In genomic region chr1:92956254-92956653, GRCh38 we compare ENCODE assay signal across 14 cellular contexts. TPM values are rescaled to one million over a fixed set of nuclear protein-coding genes. Genes with fewer than 3 reads are reported as not detected.
DNase-seq lines count a peak whose midpoint lies in the region; ATAC-seq and TF ChIP-seq lines count a peak whose summit lies in the region.
"Had no signal": no experiment of that assay in that cellular context is flagged by ENCODE, and none has a peak within 500 bp of the region (broad histone marks: within the 10 kb centered on the region; RNA-seq: fewer than 3 reads in every experiment).

No MANE protein-coding gene starts in this region.

- peaks cover 62% of the 10 kb centered on the region for H3K4me1 Mint-ChIP-seq in CD8-positive, alpha-beta T cell (ENCODE audit: low read depth)
- peaks cover 61% of the 10 kb centered on the region for H3K4me1 Mint-ChIP-seq in activated CD4-positive, alpha-beta memory T cell treated with anti-CD3 and anti-CD28 coated beads for 36 hours (ENCODE audit: low read depth)
- peaks cover 50 to 79% (median 65%) of the 10 kb centered on the region in 3 donors for H3K4me1 Mint-ChIP-seq in naive B cell

- no peaks in the 10 kb centered on the region for H3K27me3 ChIP-seq in CD8-positive, alpha-beta T cell (ENCODE audit: insufficient read depth, low read length)
- no peaks in the 10 kb centered on the region for H3K27me3 ChIP-seq in KMS-11 (ENCODE audit: insufficient read depth, low read depth)
- H3K27me3 ChIP-seq: MG63 had no signal

- CTCF ChIA-PET in CD8-positive, alpha-beta T cell (lab: Charles Lee): interaction anchor here (0.7 to 11.0 kb wide), 6 partner anchors 11 to 356 kb away, joined by 3 to 193 read pairs (median 8); no protein-coding TSS in a partner anchor
- CTCF ChIA-PET in activated CD4-positive, alpha-beta memory T cell treated with anti-CD3 and anti-CD28 coated beads for 36 hours (lab: Charles Lee): interaction anchor here (1.1 to 11.4 kb wide), 5 partner anchors 12 to 124 kb away, joined by 3 to 172 read pairs (median 10); no protein-coding TSS in a partner anchor

- no peak overlapping the region for H3K4me3 ChIP-seq in CD8-positive, alpha-beta T cell (ENCODE audit: low read depth, low read length)
- H3K4me3 ChIP-seq in KMS-11 (IDR thresholded peaks at IDR 0.05; ENCODE audit: insufficient read depth, low read depth, low read length): no peak overlapping the region
- H3K4me3 ChIP-seq: MG63, PC-9 had no signal

- H3K27me3 Mint-ChIP-seq in CD8-positive, alpha-beta T cell (ENCODE audit: low read depth): no peaks in the 10 kb centered on the region
- H3K27me3 Mint-ChIP-seq in activated CD4-positive, alpha-beta memory T cell treated with anti-CD3 and anti-CD28 coated beads for 36 hours: no peaks in the 10 kb centered on the region
- no peaks in the 10 kb centered on the region for H3K27me3 Mint-ChIP-seq in naive B cell

- peaks cover 51% of the 10 kb centered on the region for H3K4me1 ChIP-seq in CD8-positive, alpha-beta T cell (ENCODE audit: insufficient read depth, low read length)
- H3K4me1 ChIP-seq in KMS-11 (ENCODE audit: low read depth, poor library complexity, severe bottlenecking): peaks cover 78% of the 10 kb centered on the region

- H3K27ac Mint-ChIP-seq in CD8-positive, alpha-beta T cell: peak overlapping the region; percentile 68
- peak overlapping the region; percentile 69 for H3K27ac Mint-ChIP-seq in activated CD4-positive, alpha-beta memory T cell treated with anti-CD3 and anti-CD28 coated beads for 36 hours
- peak overlapping the region in 4 of 6 donors; percentile 19 to 88 (median 38) for H3K27ac Mint-ChIP-seq in naive B cell
- H3K27ac Mint-ChIP-seq: endodermal cell had no signal

- H3K9me3 Mint-ChIP-seq in CD8-positive, alpha-beta T cell: no peaks in the 10 kb centered on the region
- no peaks in the 10 kb centered on the region for H3K9me3 Mint-ChIP-seq in activated CD4-positive, alpha-beta memory T cell treated with anti-CD3 and anti-CD28 coated beads for 36 hours
- no peaks in the 10 kb centered on the region for H3K9me3 Mint-ChIP-seq in naive B cell
- H3K9me3 Mint-ChIP-seq: endodermal cell had no signal

- no peak overlapping the region for H3K4me3 Mint-ChIP-seq in CD8-positive, alpha-beta T cell
- H3K4me3 Mint-ChIP-seq in activated CD4-positive, alpha-beta memory T cell treated with anti-CD3 and anti-CD28 coated beads for 36 hours: no peak overlapping the region
- H3K4me3 Mint-ChIP-seq in naive B cell: peak overlapping the region in 3 of 8 donors; percentile 47 to 63 (median 48)
- H3K4me3 Mint-ChIP-seq: endodermal cell had no signal

- intact Hi-C loops in CD8-positive, alpha-beta T cell (cut with DNase I, micrococcal nuclease): loop anchor here in 1 of 2 experiments (5.0 kb wide), 1 partner anchor 79 kb away; no protein-coding TSS in a partner anchor
- intact Hi-C loops in activated CD4-positive, alpha-beta memory T cell treated with anti-CD3 and anti-CD28 coated beads for 36 hours (cut with micrococcal nuclease): no loop called here
- intact Hi-C loops in sciatic nerve (cut with DNase I): no loop called here

- H2AFZ ChIP-seq in KMS-11 (ENCODE audit: low read depth): no peak overlapping the region
- H2AFZ ChIP-seq: PC-9 had no signal

- POLR2A ChIA-PET in CD8-positive, alpha-beta T cell (lab: Charles Lee): interaction anchor here (0.6 kb wide), 1 partner anchor 97 kb away, joined by 3 read pairs; no protein-coding TSS in a partner anchor
- POLR2A ChIA-PET in activated CD4-positive, alpha-beta memory T cell treated with anti-CD3 and anti-CD28 coated beads for 36 hours (lab: Charles Lee): interaction anchor here (0.6 to 2.0 kb wide), 2 partner anchors 19 to 34 kb away, joined by 3 to 6 read pairs; no protein-coding TSS in a partner anchor

- H3K36me3 ChIP-seq in CD8-positive, alpha-beta T cell (ENCODE audit: insufficient read depth, low read length): no peaks in the 10 kb centered on the region
- H3K36me3 ChIP-seq in KMS-11 (ENCODE audit: insufficient read depth): no peaks in the 10 kb centered on the region
- H3K36me3 ChIP-seq: MG63 had no signal

- peaks cover 6% of the 10 kb centered on the region for H3K36me3 Mint-ChIP-seq in CD8-positive, alpha-beta T cell
- peaks cover 4% of the 10 kb centered on the region for H3K36me3 Mint-ChIP-seq in activated CD4-positive, alpha-beta memory T cell treated with anti-CD3 and anti-CD28 coated beads for 36 hours
- H3K36me3 Mint-ChIP-seq in naive B cell: no peaks in the 10 kb centered on the region

- no peak for TF ChIP-seq CTCF in CD8-positive, alpha-beta T cell (IDR thresholded peaks at IDR 0.05)
- TF ChIP-seq CTCF in KMS-11 (conservative IDR thresholded peaks at IDR 0.05; ENCODE audit: low read depth, low read length): no peak

- peak overlapping the region; percentile 47; the same call in 1 of the 2 replicates for H3K9ac ChIP-seq in KMS-11

- H3K79me2 ChIP-seq in KMS-11 (ENCODE audit: insufficient read depth, low read depth): peaks cover 73% of the 10 kb centered on the region

- no peak overlapping the region for H3K27ac ChIP-seq in CD8-positive, alpha-beta T cell (ENCODE audit: low read depth, low read length)
- H3K27ac ChIP-seq in KMS-11: peak overlapping the region; percentile 78
- H3K27ac ChIP-seq: PC-9 had no signal

- no peaks in the 10 kb centered on the region for H4K20me1 ChIP-seq in KMS-11 (ENCODE audit: insufficient read depth)

- no peaks in the 10 kb centered on the region for H3K9me3 ChIP-seq in CD8-positive, alpha-beta T cell (ENCODE audit: low read length)
- H3K9me3 ChIP-seq: MG63 had no signal

- no peak for ATAC-seq in CD8-positive, alpha-beta T cell
- ATAC-seq in naive B cell (ENCODE audit: low read depth in 2 of 2) (no peak), sciatic nerve (no peak), GM18520 (IDR thresholded peaks at IDR 0.05; ENCODE audit: unreplicated experiment) (no peak)

- no peak for DNase-seq in CD8-positive, alpha-beta T cell
- no peak for DNase-seq in activated CD4-positive, alpha-beta memory T cell treated with anti-CD3 and anti-CD28 coated beads for 36 hours
- DNase-seq in naive B cell (no peak), cortex of kidney (lab: John Stamatoyannopoulos, UW) (no peak), sciatic nerve (ENCODE audit: low spot score) (no peak)
- DNase-seq in activated CD8-positive, alpha-beta memory T cell treated with anti-CD3 and anti-CD28 coated beads, Interleukin-2, amount 50 U/mL, for 4 hours: no peak
- DNase-seq: activated gamma-delta T cell, C1 segment of cervical spinal cord, endodermal cell, foreskin melanocyte, MG63, PC-9 had no signal

- peak overlapping the region; percentile 93 for H3K4me2 ChIP-seq in KMS-11
- H3K4me2 ChIP-seq: PC-9 had no signal

RNA-seq across cellular contexts. Expression of gene DIPK1A, which starts 5.0 kb away (rescaled TPM):
- 1 to 10 TPM; 3.6 to 3.7 TPM for total RNA-seq in CD8-positive, alpha-beta T cell
- 1 to 10 TPM; 8.2 to 8.7 TPM for total RNA-seq in activated CD4-positive, alpha-beta memory T cell treated with anti-CD3 and anti-CD28 coated beads for 36 hours
- polyA plus RNA-seq in naive B cell (ENCODE audit: low read depth in 6 of 6): 10 to 100 TPM; 26.0 to 57.3 (median 32.4) TPM
- total RNA-seq in sciatic nerve: 6.6 TPM
